1 cellular context compared by ENCODE assay signal in the genomic region with DNA sequence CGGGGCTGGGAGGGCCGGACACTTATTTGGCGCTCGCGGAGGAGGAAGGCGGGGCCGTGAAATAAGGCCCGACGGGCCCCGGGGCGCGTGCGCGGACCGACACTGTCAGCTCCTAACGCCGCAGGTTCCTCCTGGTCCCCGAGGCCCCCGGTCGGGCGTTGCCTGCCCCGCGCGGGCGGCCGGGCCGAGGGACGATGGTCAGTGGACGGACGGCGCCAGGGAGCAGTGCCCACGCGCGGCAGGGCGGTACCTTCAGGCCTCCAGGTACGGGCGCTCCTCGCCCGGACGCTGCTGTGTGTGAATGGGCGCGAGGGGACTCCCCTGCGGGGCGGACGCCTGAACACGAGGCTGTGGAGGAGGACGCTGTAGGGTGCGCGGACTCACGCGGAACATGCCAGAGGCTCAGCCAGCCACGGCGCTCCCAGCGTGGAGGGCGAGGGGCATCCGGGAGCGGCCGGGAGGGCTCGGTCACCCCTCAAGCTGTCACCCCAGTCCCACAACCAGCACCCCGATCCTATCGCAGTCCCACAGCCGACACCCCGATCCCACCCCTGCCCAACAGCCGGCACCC.
A peak's percentile ranks its signal among the peaks of the same experiment; 100 is the strongest.
TF ChIP-seq lines count a peak whose summit lies in the region.

No MANE protein-coding gene starts in this region.

TF ChIP-seq in HepG2, 621 proteins besides CTCF, POLR2A, EP300 and RAD21 (continued from another document and continues in another):
- TF ChIP-seq, protein P1, sequence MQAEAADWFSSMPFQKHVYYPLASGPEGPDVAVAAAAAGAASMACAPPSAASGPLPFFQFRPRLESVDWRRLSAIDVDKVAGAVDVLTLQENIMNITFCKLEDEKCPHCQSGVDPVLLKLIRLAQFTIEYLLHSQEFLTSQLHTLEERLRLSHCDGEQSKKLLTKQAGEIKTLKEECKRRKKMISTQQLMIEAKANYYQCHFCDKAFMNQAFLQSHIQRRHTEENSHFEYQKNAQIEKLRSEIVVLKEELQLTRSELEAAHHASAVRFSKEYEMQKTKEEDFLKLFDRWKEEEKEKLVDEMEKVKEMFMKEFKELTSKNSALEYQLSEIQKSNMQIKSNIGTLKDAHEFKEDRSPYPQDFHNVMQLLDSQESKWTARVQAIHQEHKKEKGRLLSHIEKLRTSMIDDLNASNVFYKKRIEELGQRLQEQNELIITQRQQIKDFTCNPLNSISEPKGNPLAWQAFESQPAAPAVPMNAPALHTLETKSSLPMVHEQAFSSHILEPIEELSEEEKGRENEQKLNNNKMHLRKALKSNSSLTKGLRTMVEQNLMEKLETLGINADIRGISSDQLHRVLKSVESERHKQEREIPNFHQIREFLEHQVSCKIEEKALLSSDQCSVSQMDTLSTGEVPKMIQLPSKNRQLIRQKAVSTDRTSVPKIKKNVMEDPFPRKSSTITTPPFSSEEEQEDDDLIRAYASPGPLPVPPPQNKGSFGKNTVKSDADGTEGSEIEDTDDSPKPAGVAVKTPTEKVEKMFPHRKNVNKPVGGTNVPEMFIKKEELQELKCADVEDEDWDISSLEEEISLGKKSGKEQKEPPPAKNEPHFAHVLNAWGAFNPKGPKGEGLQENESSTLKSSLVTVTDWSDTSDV (CRISPR knock-in tag; IDR thresholded peaks at IDR 0.05): peak; percentile 95; the same call in 1 of the 2 replicates
- TF ChIP-seq ZNF614 (CRISPR knock-in tag; IDR thresholded peaks at IDR 0.05; ENCODE audit: borderline replicate concordance): peak; percentile 92; the same call in 1 of the 2 replicates
- no peak for TF ChIP-seq ZMYM3 (CRISPR knock-in tag; IDR thresholded peaks at IDR 0.05)
- TF ChIP-seq RNF2 (conservative IDR thresholded peaks at IDR 0.05; ENCODE audit: low read depth): peak; percentile 92
- no peak for TF ChIP-seq RARG (CRISPR knock-in tag; IDR thresholded peaks at IDR 0.05; ENCODE audit: low read depth)
- TF ChIP-seq HNF4A (CRISPR knock-in tag; IDR thresholded peaks at IDR 0.05): 0 out of 2 replicates have a peak, but pooled peaks have one; percentile 9
- TF ChIP-seq ATRX (CRISPR knock-in tag; IDR thresholded peaks at IDR 0.05; ENCODE audit: borderline replicate concordance): no peak
- peak; percentile 48; the same call in 1 of the 2 replicates for TF ChIP-seq NR1H2 (CRISPR knock-in tag; IDR thresholded peaks at IDR 0.05; ENCODE audit: borderline replicate concordance, low read depth)
- no peak for TF ChIP-seq XRCC5 (optimal IDR thresholded peaks at IDR 0.05; ENCODE audit: low read length)
- TF ChIP-seq KMT2A (CRISPR knock-in tag; IDR thresholded peaks at IDR 0.05): peak; percentile 71
- TF ChIP-seq ZSCAN25 (CRISPR knock-in tag; IDR thresholded peaks at IDR 0.05): 0 out of 2 replicates have a peak, but pooled peaks have one; percentile 81
- TF ChIP-seq PCBP1 (IDR thresholded peaks at IDR 0.05; ENCODE audit: borderline replicate concordance, low read depth, low read length): no peak
- peak; percentile 88; the same call in 1 of the 2 replicates for TF ChIP-seq HOXD1 (CRISPR knock-in tag; IDR thresholded peaks at IDR 0.05)
- TF ChIP-seq ZNF33A (CRISPR knock-in tag; IDR thresholded peaks at IDR 0.05; ENCODE audit: borderline replicate concordance): no peak
- peak; percentile 89; the same call in 1 of the 2 replicates for TF ChIP-seq ZNF234 (CRISPR knock-in tag; conservative IDR thresholded peaks at IDR 0.05)
- peak; percentile 74; the same call in 1 of the 2 replicates for TF ChIP-seq TEF (CRISPR knock-in tag; IDR thresholded peaks at IDR 0.05)
- peak; percentile 64; the same call in 1 of the 2 replicates for TF ChIP-seq ZNF746 (CRISPR knock-in tag; IDR thresholded peaks at IDR 0.05)
- TF ChIP-seq HHEX (CRISPR knock-in tag; IDR thresholded peaks at IDR 0.05): no peak
- TF ChIP-seq ZFX (CRISPR knock-in tag; IDR thresholded peaks at IDR 0.05; ENCODE audit: low read depth): peak; percentile 89
- TF ChIP-seq SP4 (CRISPR knock-in tag; IDR thresholded peaks at IDR 0.05): peak; percentile 70; the same call in 1 of the 2 replicates
- TF ChIP-seq CEBPB (IDR thresholded peaks at IDR 0.05; ENCODE audit: borderline replicate concordance, low read depth, low read length): no peak
- no peak for TF ChIP-seq TERF1 (CRISPR knock-in tag; IDR thresholded peaks at IDR 0.05)
- TF ChIP-seq ZNF556 (CRISPR knock-in tag; IDR thresholded peaks at IDR 0.05; ENCODE audit: borderline replicate concordance): peak; percentile 94; the same call in 1 of the 2 replicates
- peak; percentile 97 for TF ChIP-seq HDAC1 (CRISPR knock-in tag; IDR thresholded peaks at IDR 0.05)
- TF ChIP-seq CENPT (CRISPR knock-in tag; IDR thresholded peaks at IDR 0.05; ENCODE audit: low read depth): no peak; the same call in 1 of the 2 replicates
- no peak for TF ChIP-seq ZNF652 (CRISPR knock-in tag; IDR thresholded peaks at IDR 0.05; ENCODE audit: borderline replicate concordance, low read depth)
- TF ChIP-seq LRRFIP1 (CRISPR knock-in tag; conservative IDR thresholded peaks at IDR 0.05): no peak
- peak; percentile 95 for TF ChIP-seq HOXA9 (CRISPR knock-in tag; IDR thresholded peaks at IDR 0.05; ENCODE audit: borderline replicate concordance)
- TF ChIP-seq ZNF883 (CRISPR knock-in tag; IDR thresholded peaks at IDR 0.05; ENCODE audit: not compliant biosample characterization): peak; percentile 99
- TF ChIP-seq, protein P2, sequence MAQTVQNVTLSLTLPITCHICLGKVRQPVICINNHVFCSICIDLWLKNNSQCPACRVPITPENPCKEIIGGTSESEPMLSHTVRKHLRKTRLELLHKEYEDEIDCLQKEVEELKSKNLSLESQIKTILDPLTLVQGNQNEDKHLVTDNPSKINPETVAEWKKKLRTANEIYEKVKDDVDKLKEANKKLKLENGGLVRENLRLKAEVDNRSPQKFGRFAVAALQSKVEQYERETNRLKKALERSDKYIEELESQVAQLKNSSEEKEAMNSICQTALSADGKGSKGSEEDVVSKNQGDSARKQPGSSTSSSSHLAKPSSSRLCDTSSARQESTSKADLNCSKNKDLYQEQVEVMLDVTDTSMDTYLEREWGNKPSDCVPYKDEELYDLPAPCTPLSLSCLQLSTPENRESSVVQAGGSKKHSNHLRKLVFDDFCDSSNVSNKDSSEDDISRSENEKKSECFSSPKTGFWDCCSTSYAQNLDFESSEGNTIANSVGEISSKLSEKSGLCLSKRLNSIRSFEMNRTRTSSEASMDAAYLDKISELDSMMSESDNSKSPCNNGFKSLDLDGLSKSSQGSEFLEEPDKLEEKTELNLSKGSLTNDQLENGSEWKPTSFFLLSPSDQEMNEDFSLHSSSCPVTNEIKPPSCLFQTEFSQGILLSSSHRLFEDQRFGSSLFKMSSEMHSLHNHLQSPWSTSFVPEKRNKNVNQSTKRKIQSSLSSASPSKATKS (CRISPR knock-in tag; IDR thresholded peaks at IDR 0.05): no peak
- TF ChIP-seq KDM3A (CRISPR knock-in tag; IDR thresholded peaks at IDR 0.05; ENCODE audit: low read depth): peak; percentile 80; the same call in 1 of the 2 replicates
- TF ChIP-seq HMGXB3 (CRISPR knock-in tag; IDR thresholded peaks at IDR 0.05; ENCODE audit: borderline replicate concordance): peak; percentile 79; the same call in 1 of the 2 replicates
- TF ChIP-seq FOXM1 (CRISPR knock-in tag; IDR thresholded peaks at IDR 0.05): peak; percentile 30; the same call in 1 of the 2 replicates
- peak; percentile 88; the same call in 1 of the 2 replicates for TF ChIP-seq ZSCAN20 (CRISPR knock-in tag; IDR thresholded peaks at IDR 0.05; ENCODE audit: borderline replicate concordance)
- peak; percentile 63; the same call in 1 of the 2 replicates for TF ChIP-seq SIX4 (CRISPR knock-in tag; IDR thresholded peaks at IDR 0.05)
- TF ChIP-seq ZNF317 (CRISPR knock-in tag; IDR thresholded peaks at IDR 0.05): peak; percentile 64; the same call in 1 of the 2 replicates
- TF ChIP-seq GPBP1L1 (CRISPR knock-in tag; IDR thresholded peaks at IDR 0.05): no peak
- no peak for TF ChIP-seq SCMH1 (CRISPR knock-in tag; IDR thresholded peaks at IDR 0.05; ENCODE audit: borderline replicate concordance)
- 0 out of 2 replicates have a peak, but pooled peaks have one; percentile 86 for TF ChIP-seq TBP (CRISPR knock-in tag; IDR thresholded peaks at IDR 0.05)
- TF ChIP-seq MAFF (IDR thresholded peaks at IDR 0.05; ENCODE audit: low read depth, low read length): no peak
- TF ChIP-seq TBL1XR1 (IDR thresholded peaks at IDR 0.05; ENCODE audit: borderline replicate concordance, low read length, partially characterized antibody): peak; percentile 21
- no peak for TF ChIP-seq NR2F6 (IDR thresholded peaks at IDR 0.05)
- peak; percentile 24; the same call in 1 of the 2 replicates for TF ChIP-seq NR2F6 (CRISPR knock-in tag; IDR thresholded peaks at IDR 0.05)
- 0 out of 2 replicates have a peak, but pooled peaks have one; percentile 37 for TF ChIP-seq ZC3H4 (CRISPR knock-in tag; IDR thresholded peaks at IDR 0.05; ENCODE audit: borderline replicate concordance)
- peak; percentile 96; the same call in 1 of the 2 replicates for TF ChIP-seq TSC22D2 (CRISPR knock-in tag; IDR thresholded peaks at IDR 0.05; ENCODE audit: borderline replicate concordance)
- TF ChIP-seq ZFP37 (CRISPR knock-in tag; IDR thresholded peaks at IDR 0.05; ENCODE audit: borderline replicate concordance): 0 out of 2 replicates have a peak, but pooled peaks have one; percentile 58
- TF ChIP-seq, protein P3, sequence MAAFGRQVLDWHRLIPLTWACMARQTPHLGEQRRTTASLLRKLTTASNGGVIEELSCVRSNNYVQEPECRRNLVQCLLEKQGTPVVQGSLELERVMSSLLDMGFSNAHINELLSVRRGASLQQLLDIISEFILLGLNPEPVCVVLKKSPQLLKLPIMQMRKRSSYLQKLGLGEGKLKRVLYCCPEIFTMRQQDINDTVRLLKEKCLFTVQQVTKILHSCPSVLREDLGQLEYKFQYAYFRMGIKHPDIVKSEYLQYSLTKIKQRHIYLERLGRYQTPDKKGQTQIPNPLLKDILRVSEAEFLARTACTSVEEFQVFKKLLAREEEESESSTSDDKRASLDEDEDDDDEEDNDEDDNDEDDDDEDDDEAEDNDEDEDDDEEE (CRISPR knock-in tag; IDR thresholded peaks at IDR 0.05): peak; percentile 94; the same call in 1 of the 2 replicates
